ENCODE assay signal across 16 cellular contexts in the genomic region with DNA sequence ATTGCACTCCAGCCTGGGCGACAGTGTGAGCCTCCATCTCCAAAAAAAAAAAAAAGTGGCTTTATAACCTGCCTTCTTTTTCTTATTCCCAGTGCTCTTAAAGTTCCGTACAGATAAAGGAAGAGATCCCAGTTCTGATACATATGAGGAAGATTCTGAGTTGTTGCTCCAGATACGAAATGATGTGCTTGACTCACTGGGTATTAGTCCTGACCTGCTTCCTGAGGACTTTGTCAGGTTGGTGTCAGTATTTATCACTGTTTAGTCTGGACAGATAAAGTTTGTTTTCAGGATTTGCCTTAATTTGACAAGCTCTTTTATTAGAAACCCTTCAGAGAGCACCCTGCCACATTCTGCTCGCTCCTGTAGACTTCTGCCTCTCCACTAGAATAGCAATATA. TPM values are rescaled to one million over a fixed set of nuclear protein-coding genes. Genes with fewer than 3 reads are reported as not detected.
DNase-seq lines count a peak whose midpoint lies in the region; ATAC-seq and TF ChIP-seq lines count a peak whose summit lies in the region.
"Had no signal": no experiment of that assay in that cellular context is flagged by ENCODE, and none has a peak within 500 bp of the region (broad histone marks: within the 10 kb centered on the region; RNA-seq: fewer than 3 reads in every experiment).

No MANE protein-coding gene starts in this region.

- H3K4me3 Mint-ChIP-seq in activated naive CD4-positive, alpha-beta T cell treated with anti-CD3 and anti-CD28 coated beads, Interleukin-2, amount 10 ng/mL, durations not matched to agents 7 days and 5 days, result no peak overlapping the region
- H3K4me3 Mint-ChIP-seq in endodermal cell (no peak overlapping the region), mesothelial cell of epicardium (no peak overlapping the region)
- H3K4me3 Mint-ChIP-seq: CD14-positive monocyte; CD4-positive, alpha-beta memory T cell; H9 had no signal

- DNase-seq in activated naive CD4-positive, alpha-beta T cell treated with anti-CD3 and anti-CD28 coated beads, Interleukin-2, amount 10 ng/mL, durations not matched to agents 7 days and 5 days, result no peak
- no peak for DNase-seq in activated naive CD4-positive, alpha-beta T cell treated with anti-CD3 and anti-CD28 coated beads, Interleukin-2, amount 50 U/mL, for 72 hours (ENCODE audit: low spot score in 2 of 2)
- no peak for DNase-seq in endodermal cell
- DNase-seq in mesothelial cell of epicardium (ENCODE audit: low spot score in 2 of 2, unreplicated experiment in 2 of 2), result no peak
- no peak for DNase-seq in effector CD8-positive, alpha-beta T cell (lab: John Stamatoyannopoulos, UW)
- DNase-seq in Peyer's patch, result no peak
- DNase-seq: 8988T; CD4-positive, alpha-beta memory T cell; DMS153; DMS79; GDM1; H9 had no signal

- no peak overlapping the region for H3K27ac ChIP-seq in endodermal cell (ENCODE audit: low read depth, low read length)
- H3K27ac ChIP-seq in Peyer's patch, result no peak overlapping the region
- H3K27ac ChIP-seq: BLaER1, HL-60 had no signal

- H3K9me3 Mint-ChIP-seq in activated naive CD4-positive, alpha-beta T cell treated with anti-CD3 and anti-CD28 coated beads, Interleukin-2, amount 10 ng/mL, durations not matched to agents 7 days and 5 days, result no peaks in the 10 kb centered on the region
- no peaks in the 10 kb centered on the region for H3K9me3 Mint-ChIP-seq in activated naive CD4-positive, alpha-beta T cell treated with anti-CD3 and anti-CD28 coated beads, Interleukin-2, amount 50 U/mL, for 72 hours
- H3K9me3 Mint-ChIP-seq in endodermal cell, result no peaks in the 10 kb centered on the region
- no peaks in the 10 kb centered on the region for H3K9me3 Mint-ChIP-seq in mesothelial cell of epicardium
- H3K9me3 Mint-ChIP-seq: CD14-positive monocyte; CD4-positive, alpha-beta memory T cell; H9 had no signal

- H3K27ac Mint-ChIP-seq in activated naive CD4-positive, alpha-beta T cell treated with anti-CD3 and anti-CD28 coated beads, Interleukin-2, amount 10 ng/mL, durations not matched to agents 7 days and 5 days, result peak overlapping the region; percentile 34
- H3K27ac Mint-ChIP-seq in activated naive CD4-positive, alpha-beta T cell treated with anti-CD3 and anti-CD28 coated beads, Interleukin-2, amount 50 U/mL, for 72 hours, result no peak overlapping the region
- peak overlapping the region; percentile 90 for H3K27ac Mint-ChIP-seq in endodermal cell
- H3K27ac Mint-ChIP-seq in mesothelial cell of epicardium, result peak overlapping the region; percentile 43

- CTCF ChIA-PET in activated naive CD4-positive, alpha-beta T cell treated with anti-CD3 and anti-CD28 coated beads, Interleukin-2, amount 10 ng/mL, durations not matched to agents 7 days and 5 days (lab: Charles Lee), result no interaction called here

- H3K4me1 ChIP-seq in endodermal cell (ENCODE audit: control insufficient read depth, insufficient read depth, low read length), result no peaks in the 10 kb centered on the region
- no peaks in the 10 kb centered on the region for H3K4me1 ChIP-seq in Peyer's patch
- H3K4me1 ChIP-seq: BLaER1 had no signal

- no peaks in the 10 kb centered on the region for H3K27me3 Mint-ChIP-seq in activated naive CD4-positive, alpha-beta T cell treated with anti-CD3 and anti-CD28 coated beads, Interleukin-2, amount 10 ng/mL, durations not matched to agents 7 days and 5 days
- no peaks in the 10 kb centered on the region for H3K27me3 Mint-ChIP-seq in endodermal cell (ENCODE audit: insufficient read depth)
- H3K27me3 Mint-ChIP-seq in mesothelial cell of epicardium (ENCODE audit: low read depth), result no peaks in the 10 kb centered on the region
- H3K27me3 Mint-ChIP-seq: CD4-positive, alpha-beta memory T cell had no signal

- peaks cover 56% of the 10 kb centered on the region for H3K36me3 ChIP-seq in endodermal cell (ENCODE audit: control insufficient read depth, insufficient read depth, low read length)
- H3K36me3 ChIP-seq in Peyer's patch, result peaks cover 0 to 22% (median 0%) of the 10 kb centered on the region in 3 donors

- H3K9me3 ChIP-seq in endodermal cell (ENCODE audit: control insufficient read depth, low read length) (no peaks in the 10 kb centered on the region), Peyer's patch (no peaks in the 10 kb centered on the region)
- H3K9me3 ChIP-seq: BLaER1 had no signal

- no peak for ATAC-seq in activated naive CD4-positive, alpha-beta T cell treated with anti-CD3 and anti-CD28 coated beads, Interleukin-2, amount 50 U/mL, for 72 hours
- no peak for ATAC-seq in GM18502 (IDR thresholded peaks at IDR 0.05; ENCODE audit: poor library complexity, unreplicated experiment)

- H3K4me3 ChIP-seq in endodermal cell (ENCODE audit: low read length), result peak overlapping the region; percentile 31
- H3K4me3 ChIP-seq in Peyer's patch, result no peak overlapping the region
- H3K4me3 ChIP-seq: BLaER1 had no signal

- peaks cover 36% of the 10 kb centered on the region for H3K36me3 Mint-ChIP-seq in activated naive CD4-positive, alpha-beta T cell treated with anti-CD3 and anti-CD28 coated beads, Interleukin-2, amount 10 ng/mL, durations not matched to agents 7 days and 5 days
- peaks cover 16 to 34% of the 10 kb centered on the region in 2 donors for H3K36me3 Mint-ChIP-seq in activated naive CD4-positive, alpha-beta T cell treated with anti-CD3 and anti-CD28 coated beads, Interleukin-2, amount 50 U/mL, for 72 hours
- H3K36me3 Mint-ChIP-seq in endodermal cell (ENCODE audit: low read depth), result peaks cover 54% of the 10 kb centered on the region
- H3K36me3 Mint-ChIP-seq in mesothelial cell of epicardium, result peaks cover 22% of the 10 kb centered on the region

- 86% methylated on average over 3 of the region's 4 CpGs for WGBS in endodermal cell (ENCODE audit: insufficient coverage in 1 of 2, insufficient read length in 1 of 2), 2 experiments

- no peak for TF ChIP-seq POLR2A in Peyer's patch (IDR thresholded peaks at IDR 0.05)

- H3K4me1 Mint-ChIP-seq in activated naive CD4-positive, alpha-beta T cell treated with anti-CD3 and anti-CD28 coated beads, Interleukin-2, amount 10 ng/mL, durations not matched to agents 7 days and 5 days, result peaks cover 26% of the 10 kb centered on the region
- H3K4me1 Mint-ChIP-seq in endodermal cell (peaks cover 19% of the 10 kb centered on the region), mesothelial cell of epicardium (no peaks in the 10 kb centered on the region)
- H3K4me1 Mint-ChIP-seq: CD14-positive monocyte, H9 had no signal

- no peak for TF ChIP-seq CTCF in endodermal cell (conservative IDR thresholded peaks at IDR 0.05)
- TF ChIP-seq CTCF in mesothelial cell of epicardium (IDR thresholded peaks at IDR 0.05; ENCODE audit: unreplicated experiment), result no peak
- TF ChIP-seq CTCF in Peyer's patch (IDR thresholded peaks at IDR 0.05), result no peak

- no peak overlapping the region for H3K9ac ChIP-seq in endodermal cell (ENCODE audit: extremely low read depth, low read length, poor library complexity, severe bottlenecking)
- H3K9ac ChIP-seq: BLaER1 had no signal

- H3K27me3 ChIP-seq in endodermal cell (ENCODE audit: control insufficient read depth, insufficient read depth, low read length, poor library complexity, severe bottlenecking) (no peaks in the 10 kb centered on the region), Peyer's patch (no peaks in the 10 kb centered on the region)
- H3K27me3 ChIP-seq: BLaER1 had no signal

RNA-seq across cellular contexts. Expression of a gene that starts 33.9 kb away (rescaled TPM):
- 10 to 100 TPM; 21.9 to 84.2 TPM for total RNA-seq in activated naive CD4-positive, alpha-beta T cell treated with anti-CD3 and anti-CD28 coated beads, Interleukin-2, amount 50 U/mL, for 72 hours
- total RNA-seq in endodermal cell (10 to 100 TPM in 1 of 2 donors, 1 to 10 TPM in 1; 8.8 to 13.4 TPM), mesothelial cell of epicardium (19.1 to 19.6 TPM (median 19.5 TPM) in 3 replicates), Peyer's patch (10 to 100 TPM in 1 of 4 donors, 1 to 10 TPM in 3; 4.1 to 10.0 (median 5.5) TPM)
- 25.1 TPM for polyA plus RNA-seq in endodermal cell (2013, experiment 1 of 2)
- 23.6 TPM for polyA plus RNA-seq in endodermal cell (2013, experiment 2 of 2)

RNA-seq across cellular contexts. Expression of a gene that starts 59.2 kb away (rescaled TPM):
- 10 to 100 TPM; 50.0 to 60.2 TPM for total RNA-seq in activated naive CD4-positive, alpha-beta T cell treated with anti-CD3 and anti-CD28 coated beads, Interleukin-2, amount 50 U/mL, for 72 hours
- total RNA-seq in endodermal cell, result 10 to 100 TPM; 33.8 to 46.2 TPM
- 25.5 TPM for polyA plus RNA-seq in endodermal cell (2013, experiment 1 of 2)
- polyA plus RNA-seq in endodermal cell (2013, experiment 2 of 2), result 23.5 TPM
- 45.6 to 49.2 TPM (median 46.8 TPM) in 3 replicates for total RNA-seq in mesothelial cell of epicardium
- total RNA-seq in Peyer's patch, result 100 to 1,000 TPM in 1 of 4 donors, 10 to 100 TPM in 3; 12.1 to 104 (median 35.8) TPM

Comparison
In these comparisons a context has a peak if more than half of its experiments do, and no peak if none do; other contexts are left out.
1. H3K27ac Mint-ChIP-seq: peak in activated naive CD4-positive, alpha-beta T cell treated with anti-CD3 and anti-CD28 coated beads, Interleukin-2, amount 10 ng/mL, durations not matched to agents 7 days and 5 days (single experiment), endodermal cell (single experiment) and mesothelial cell of epicardium (single experiment); none in activated naive CD4-positive, alpha-beta T cell treated with anti-CD3 and anti-CD28 coated beads, Interleukin-2, amount 50 U/mL, for 72 hours (0 of 2).